In genomic region chr2:54595999-54596903, GRCh38 we compare ENCODE assay signal across 8 cellular contexts.
DNase-seq lines count a peak whose midpoint lies in the region; ATAC-seq and TF ChIP-seq lines count a peak whose summit lies in the region.

No MANE protein-coding gene starts in this region.

- H3K4me1 ChIP-seq in ascending aorta, result peaks cover 24 to 45% of the 10 kb centered on the region in 2 donors
- H3K4me1 ChIP-seq in liver (ENCODE audit: control insufficient read depth in 4 of 4, insufficient read depth in 4 of 4, low read length in 3 of 4), result peaks cover 23 to 78% (median 67%) of the 10 kb centered on the region in 4 donors

- H3K27me3 ChIP-seq in ascending aorta (no peaks in the 10 kb centered on the region), liver (ENCODE audit: control insufficient read depth in 4 of 4, insufficient read depth in 4 of 4, low read length in 3 of 4) (no peaks in the 10 kb centered on the region)

- intact Hi-C loops in ascending aorta (cut with DNase I), result no loop called here

- TF ChIP-seq CTCF in ascending aorta (IDR thresholded peaks at IDR 0.05), result peak in 1 of 3 experiments; percentile 11
- no peak for TF ChIP-seq CTCF in liver (IDR thresholded peaks at IDR 0.05; ENCODE audit: low read depth, low read length, missing input control)

- H3K27ac ChIP-seq in ascending aorta (peak overlapping the region; percentile 75 to 79), liver (ENCODE audit: low read depth in 1 of 2, low read length in 2 of 2) (peak overlapping the region; percentile 16 to 52), substantia nigra (ENCODE audit: low read depth, low read length, poor library complexity, severe bottlenecking) (peak overlapping the region; percentile 10)

- ATAC-seq in HG02840 (IDR thresholded peaks at IDR 0.05; ENCODE audit: low FRiP score, unreplicated experiment), result no peak

- TF ChIP-seq RAD21 in liver (IDR thresholded peaks at IDR 0.05), result no peak

- H3K36me3 ChIP-seq in ascending aorta (no peaks in the 10 kb centered on the region), liver (ENCODE audit: control insufficient read depth in 4 of 4, insufficient read depth in 3 of 4, low read depth in 1 of 4, low read length in 3 of 4) (peaks cover 0 to 4% (median 2%) of the 10 kb centered on the region in 4 donors)

- no peak overlapping the region for H3K4me3 ChIP-seq in ascending aorta
- H3K4me3 ChIP-seq in liver (ENCODE audit: low read depth in 1 of 3, low read length in 3 of 3), result no peak overlapping the region

- DNase-seq in NCI-H2029 (lab: John Stamatoyannopoulos, UW) (peak; percentile 51), NCI-H2029 treated with DMSO at 0.1 percent for 48 hours (lab: John Stamatoyannopoulos, UW) (no peak), ascending aorta (ENCODE audit: low spot score in 2 of 2) (peak in 1 of 2 donors; percentile 76), substantia nigra (lab: John Stamatoyannopoulos, UW) (peak in 3 of 49 donors; percentile 11 to 49 (median 16)), activated gamma-delta T cell treated with Interleukin-2 at 50 U/mL for 16 hours (no peak)
- DNase-seq in stimulated activated CD4-positive, alpha-beta T cell treated with anti-CD3 and anti-CD28 coated beads, Interleukin-15, amount 100 ng/mL, for 24 hours, result no peak

- no peak overlapping the region for H3K9ac ChIP-seq in liver (ENCODE audit: low read depth in 1 of 2, low read length in 2 of 2)

- 52% methylated on average over 15 of the region's 15 CpGs for WGBS in liver

- H3K9me3 ChIP-seq in ascending aorta, result no peaks in the 10 kb centered on the region
- H3K9me3 ChIP-seq in liver (ENCODE audit: control insufficient read depth in 4 of 4, low read length in 3 of 4), result no peaks in the 10 kb centered on the region

TF ChIP-seq in liver, 16 proteins besides CTCF, POLR2A, EP300 and RAD21:
- peak; percentile 19 to 29 for TF ChIP-seq HNF4A (conservative IDR thresholded peaks at IDR 0.05)
- TF ChIP-seq GABPA (IDR thresholded peaks at IDR 0.05 in 1 of 2, conservative IDR thresholded peaks at IDR 0.05 in 1 of 2), result no peak
- TF ChIP-seq ATF3 (IDR thresholded peaks at IDR 0.05), result no peak
- no peak for TF ChIP-seq HNF4G (IDR thresholded peaks at IDR 0.05)

Comparison
In these comparisons a context has a peak if more than half of its experiments do, and no peak if none do; other contexts are left out.
1. H3K27ac ChIP-seq: peak in every context shown above with its lines; median percentile 77 in ascending aorta; 34 in liver; 10 in substantia nigra.